ENCODE assay signal across 10 cellular contexts in genomic region chr20:45993197-45993951, GRCh38. TPM values are rescaled to one million over a fixed set of nuclear protein-coding genes. Genes with fewer than 3 reads are reported as not detected.
DNase-seq lines count a peak whose midpoint lies in the region; ATAC-seq and TF ChIP-seq lines count a peak whose summit lies in the region.
"Had no signal": no experiment of that assay in that cellular context is flagged by ENCODE, and none has a peak within 500 bp of the region (broad histone marks: within the 10 kb centered on the region; RNA-seq: fewer than 3 reads in every experiment).

No MANE protein-coding gene starts in this region.

- WGBS in sigmoid colon, 2 donors = 49 to 74% methylated on average over 12 of the region's 12 CpGs

- H3K27ac Mint-ChIP-seq in chondrocyte (ENCODE audit: unreplicated experiment) = no peak overlapping the region
- H3K27ac Mint-ChIP-seq in effector memory CD8-positive, alpha-beta T cell = no peak overlapping the region

- H3K27ac ChIP-seq in sigmoid colon = no peak overlapping the region

- peaks cover 0 to 80% (median 25%) of the 10 kb centered on the region in 3 donors for H3K27me3 ChIP-seq in sigmoid colon

- H3K4me3 ChIP-seq in sigmoid colon = no peak overlapping the region

- intact Hi-C loops in sigmoid colon (cut with DNase I) = no loop called here

- DNase-seq in NCI-H146 (lab: John Stamatoyannopoulos, UW) = peak; percentile 28
- DNase-seq in NCI-H146 treated with DMSO at 0.1 percent for 48 hours (lab: John Stamatoyannopoulos, UW; ENCODE audit: unreplicated experiment) = no peak
- peak; percentile 49 for DNase-seq in NCI-H69 (lab: John Stamatoyannopoulos, UW)
- DNase-seq in chondrocyte (ENCODE audit: low spot score) = peak; percentile 59
- DNase-seq in sigmoid colon = peak; percentile 45
- no peak for DNase-seq in cerebellar nuclear complex (lab: John Stamatoyannopoulos, UW)
- no peak for DNase-seq in effector memory CD8-positive, alpha-beta T cell
- DNase-seq: NCI-H1092 had no signal

- TF ChIP-seq POLR2A in sigmoid colon (IDR thresholded peaks at IDR 0.05) = no peak

- H3K36me3 ChIP-seq in sigmoid colon = no peaks in the 10 kb centered on the region

- H3K36me3 Mint-ChIP-seq in chondrocyte (ENCODE audit: low read depth) = no peaks in the 10 kb centered on the region
- H3K36me3 Mint-ChIP-seq in effector memory CD8-positive, alpha-beta T cell (ENCODE audit: insufficient read depth) = no peaks in the 10 kb centered on the region

- H3K9me3 ChIP-seq in sigmoid colon = no peaks in the 10 kb centered on the region

- TF ChIP-seq EP300 in sigmoid colon (IDR thresholded peaks at IDR 0.05) = no peak

- H3K9me3 Mint-ChIP-seq in chondrocyte (ENCODE audit: low read depth) = no peaks in the 10 kb centered on the region
- H3K9me3 Mint-ChIP-seq in effector memory CD8-positive, alpha-beta T cell = no peaks in the 10 kb centered on the region

- TF ChIP-seq CTCF in chondrocyte (IDR thresholded peaks at IDR 0.05) (no peak), sigmoid colon (IDR thresholded peaks at IDR 0.05) (no peak)

- H3K4me1 Mint-ChIP-seq in chondrocyte (ENCODE audit: low read depth) = peaks cover 7% of the 10 kb centered on the region
- H3K4me1 Mint-ChIP-seq in effector memory CD8-positive, alpha-beta T cell (ENCODE audit: low read depth in 2 of 2) = peaks cover 5 to 6% of the 10 kb centered on the region in 2 donors

- peaks cover 32% of the 10 kb centered on the region for H3K27me3 Mint-ChIP-seq in chondrocyte (ENCODE audit: low read depth)
- peaks cover 11 to 27% of the 10 kb centered on the region in 2 donors for H3K27me3 Mint-ChIP-seq in effector memory CD8-positive, alpha-beta T cell

- no peak for ATAC-seq in GM19035 (IDR thresholded peaks at IDR 0.05; ENCODE audit: unreplicated experiment)
- ATAC-seq in effector memory CD8-positive, alpha-beta T cell (replicated peaks) = no peak

- H3K4me3 Mint-ChIP-seq in chondrocyte (ENCODE audit: unreplicated experiment) = no peak overlapping the region
- no peak overlapping the region for H3K4me3 Mint-ChIP-seq in effector memory CD8-positive, alpha-beta T cell

- no peaks in the 10 kb centered on the region for H3K4me1 ChIP-seq in sigmoid colon

RNA-seq across cellular contexts. Expression of gene MMP9, which starts 15.3 kb away (rescaled TPM):
- total RNA-seq in chondrocyte = 2.1 to 2.2 TPM in 2 of 3 replicates, not detected in the other
- under 1 TPM in 1 of 4 donors, not detected in 3; 0.27 TPM for total RNA-seq in sigmoid colon
- 10 to 100 TPM in 1 of 3 donors, 1 to 10 TPM in 1, under 1 TPM in 1; 0.60 to 27.1 (median 2.5) TPM for polyA plus RNA-seq in sigmoid colon

RNA-seq across cellular contexts. Expression of gene ZNF335, which starts 21.4 kb away (rescaled TPM):
- total RNA-seq in chondrocyte (14.2 to 18.3 TPM (median 14.6 TPM) in 3 replicates), sigmoid colon (10 to 100 TPM; 12.0 to 24.4 (median 14.9) TPM)
- 10 to 100 TPM in 1 of 3 donors, 1 to 10 TPM in 2; 5.4 to 17.1 (median 5.5) TPM for polyA plus RNA-seq in sigmoid colon

RNA-seq across cellular contexts. Expression of gene SLC12A5, which starts 35.6 kb away (rescaled TPM):
- total RNA-seq in chondrocyte (0.89 to 2.1 TPM (median 1.9 TPM) in 3 replicates), sigmoid colon (under 1 TPM in 1 of 4 donors, not detected in 3; 0.14 TPM)
- 1 to 10 TPM in 1 of 3 donors, not detected in 2; 1.4 TPM for polyA plus RNA-seq in sigmoid colon
- total RNA-seq: skeletal muscle tissue had no signal

RNA-seq across cellular contexts. Expression of gene PCIF1, which starts 58.9 kb away (rescaled TPM):
- total RNA-seq in chondrocyte (23.5 to 25.7 TPM (median 24.9 TPM) in 3 replicates), sigmoid colon (10 to 100 TPM; 31.4 to 39.3 (median 32.5) TPM)
- 10 to 100 TPM; 26.4 to 37.8 (median 27.2) TPM for polyA plus RNA-seq in sigmoid colon

Comparison
In these comparisons a context has a peak if more than half of its experiments do, and no peak if none do; other contexts are left out.
1. DNase-seq: peak in NCI-H146 (single experiment), NCI-H69 (single experiment), chondrocyte (single experiment) and sigmoid colon (single experiment); none in NCI-H146 treated with DMSO at 0.1 percent for 48 hours (single experiment), cerebellar nuclear complex (0 of 2) and effector memory CD8-positive, alpha-beta T cell (0 of 3).